26 cellular contexts compared by ENCODE assay signal in genomic region chr3:182803596-182803995, GRCh38.
"Had no signal": no experiment of that assay in that cellular context is flagged by ENCODE, and none has a peak within 500 bp of the region (broad histone marks: within the 10 kb centered on the region; RNA-seq: fewer than 3 reads in every experiment).

No MANE protein-coding gene starts in this region.

- H3K9me3 Mint-ChIP-seq: central memory CD8-positive, alpha-beta T cell; naive thymus-derived CD8-positive, alpha-beta T cell; neural progenitor cell; stimulated activated naive CD8-positive, alpha-beta T cell treated with anti-CD3 and anti-CD28 coated beads, Interleukin-15, Interleukin-2, amounts not matched to agents 100 ng/mL and 50 ng/mL, for 24 hours had no signal

- H3K27ac ChIP-seq: esophagus squamous epithelium, gastroesophageal sphincter, heart left ventricle, neural progenitor cell, prostate gland, suprapubic skin, tibial nerve, uterus, WERI-Rb-1 had no signal

- FAIRE-seq: astrocyte, colon, endothelial cell of umbilical vein, TTC549 had no signal

- H3K27me3 ChIP-seq: esophagus squamous epithelium, gastroesophageal sphincter, heart left ventricle, neural progenitor cell, suprapubic skin, tibial nerve, uterus had no signal

- H3K4me3 Mint-ChIP-seq: activated naive CD8-positive, alpha-beta T cell; central memory CD8-positive, alpha-beta T cell; mesothelial cell of epicardium; neural progenitor cell; stimulated activated naive CD8-positive, alpha-beta T cell treated with anti-CD3 and anti-CD28 coated beads, Interleukin-15, Interleukin-2, amounts not matched to agents 100 ng/mL and 50 ng/mL, for 24 hours had no signal

- H3K9me3 ChIP-seq: esophagus squamous epithelium, gastroesophageal sphincter, heart left ventricle, prostate gland, suprapubic skin, tibial nerve, uterus had no signal

- H3K27ac Mint-ChIP-seq: activated naive CD8-positive, alpha-beta T cell; mesothelial cell of epicardium; neural progenitor cell; stimulated activated naive CD8-positive, alpha-beta T cell treated with anti-CD3 and anti-CD28 coated beads, Interleukin-15, Interleukin-2, amounts not matched to agents 100 ng/mL and 50 ng/mL, for 24 hours had no signal

- H3K27me3 Mint-ChIP-seq: activated naive CD8-positive, alpha-beta T cell; central memory CD8-positive, alpha-beta T cell; naive thymus-derived CD8-positive, alpha-beta T cell; stimulated activated naive CD8-positive, alpha-beta T cell treated with anti-CD3 and anti-CD28 coated beads, Interleukin-15, Interleukin-2, amounts not matched to agents 100 ng/mL and 50 ng/mL, for 24 hours had no signal

- H3K36me3 ChIP-seq: esophagus squamous epithelium, gastroesophageal sphincter, heart left ventricle, neural progenitor cell, prostate gland, suprapubic skin, tibial nerve, uterus, WERI-Rb-1 had no signal

- H3K4me1 ChIP-seq: prostate gland had no signal

- DNase-seq: activated CD4-positive, alpha-beta T cell treated with anti-CD3 and anti-CD28 coated beads, Interleukin-2, amount 50 U/mL, for 4 hours; activated CD4-positive, CD25-positive, alpha-beta regulatory T cell treated with anti-CD3 and anti-CD28 coated beads, Interleukin-2, amount 50 U/mL, for 72 hours; activated gamma-delta T cell treated with Interleukin-2 at 50 U/mL for 16 hours; effector memory CD4-positive, alpha-beta T cell; esophagus squamous epithelium; heart left ventricle; left ventricle myocardium superior; mammary epithelial cell; naive thymus-derived CD8-positive, alpha-beta T cell; stimulated activated CD4-positive, alpha-beta T cell treated with anti-CD3 and anti-CD28 coated beads, Interleukin-4, amount 100 ng/mL, for 24 hours; T-helper 1 cell; uterus; WERI-Rb-1 had no signal

- H3K4me3 ChIP-seq: esophagus squamous epithelium, gastroesophageal sphincter, heart left ventricle, neural progenitor cell, prostate gland, suprapubic skin, tibial nerve, uterus had no signal
